ENCODE assay signal across 1 cellular context in the genomic region with DNA sequence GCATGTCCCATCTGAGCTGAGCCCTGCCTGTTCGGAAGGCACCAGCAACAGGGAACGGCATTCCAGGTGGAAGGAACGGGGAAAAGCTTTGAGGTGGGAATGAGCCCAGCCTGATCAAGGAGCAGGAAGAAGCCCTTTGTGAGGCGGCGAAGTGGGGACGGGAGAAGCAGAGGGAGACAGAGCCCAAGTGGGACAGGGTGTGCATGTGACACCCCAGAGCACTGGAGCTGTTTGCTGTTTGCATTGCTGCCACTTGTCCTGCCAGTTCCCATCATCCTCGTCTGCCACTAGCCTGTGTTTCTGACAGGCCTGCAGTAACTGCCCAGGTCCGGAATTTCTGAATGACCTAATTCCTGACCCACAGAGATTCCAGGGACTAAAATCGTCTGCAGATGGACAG.
TF ChIP-seq lines count a peak whose summit lies in the region.

No MANE protein-coding gene starts in this region.

TF ChIP-seq in H1, 55 proteins besides CTCF, POLR2A, EP300 and RAD21:
- TF ChIP-seq BACH1 (IDR thresholded peaks at IDR 0.05; ENCODE audit: low read length) (no peak), RBBP5 (IDR thresholded peaks at IDR 0.05; ENCODE audit: borderline replicate concordance, low read depth, low read length) (no peak), BRCA1 (IDR thresholded peaks at IDR 0.05; ENCODE audit: low read depth, low read length) (no peak), RXRA (IDR thresholded peaks at IDR 0.05; ENCODE audit: insufficient read depth, low read depth, low read length) (no peak), NANOG (IDR thresholded peaks at IDR 0.05; ENCODE audit: insufficient read depth, low read depth, low read length, poor library complexity, severe bottlenecking) (no peak), KDM1A (IDR thresholded peaks at IDR 0.05; ENCODE audit: borderline replicate concordance, low read length) (no peak), CHD7 (IDR thresholded peaks at IDR 0.05; ENCODE audit: insufficient replicate concordance, low read length) (no peak), CBX5 (IDR thresholded peaks at IDR 0.05; ENCODE audit: low read depth, low read length) (no peak), CHD2 (IDR thresholded peaks at IDR 0.05; ENCODE audit: low read length) (no peak), KDM4A (IDR thresholded peaks at IDR 0.05; ENCODE audit: low read depth, low read length, severe bottlenecking) (no peak), SUZ12 (IDR thresholded peaks at IDR 0.05; ENCODE audit: low read length) (no peak), SP1 (IDR thresholded peaks at IDR 0.05; ENCODE audit: low read depth, low read length) (no peak), CBX8 (IDR thresholded peaks at IDR 0.05; ENCODE audit: borderline replicate concordance, low read depth, low read length) (no peak), SP4 (IDR thresholded peaks at IDR 0.05; ENCODE audit: low read length) (no peak)
- TF ChIP-seq, protein P1, sequence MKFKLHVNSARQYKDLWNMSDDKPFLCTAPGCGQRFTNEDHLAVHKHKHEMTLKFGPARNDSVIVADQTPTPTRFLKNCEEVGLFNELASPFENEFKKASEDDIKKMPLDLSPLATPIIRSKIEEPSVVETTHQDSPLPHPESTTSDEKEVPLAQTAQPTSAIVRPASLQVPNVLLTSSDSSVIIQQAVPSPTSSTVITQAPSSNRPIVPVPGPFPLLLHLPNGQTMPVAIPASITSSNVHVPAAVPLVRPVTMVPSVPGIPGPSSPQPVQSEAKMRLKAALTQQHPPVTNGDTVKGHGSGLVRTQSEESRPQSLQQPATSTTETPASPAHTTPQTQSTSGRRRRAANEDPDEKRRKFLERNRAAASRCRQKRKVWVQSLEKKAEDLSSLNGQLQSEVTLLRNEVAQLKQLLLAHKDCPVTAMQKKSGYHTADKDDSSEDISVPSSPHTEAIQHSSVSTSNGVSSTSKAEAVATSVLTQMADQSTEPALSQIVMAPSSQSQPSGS (IDR thresholded peaks at IDR 0.05; ENCODE audit: low read length): no peak
